ENCODE assay signal across 1 cellular context in genomic region chr17:82236142-82236971, GRCh38.
A peak's percentile ranks its signal among the peaks of the same experiment; 100 is the strongest.
TF ChIP-seq lines count a peak whose summit lies in the region.

No MANE protein-coding gene starts in this region.

TF ChIP-seq in HepG2, 621 proteins besides CTCF, POLR2A, EP300 and RAD21 (continued from another document and continues in another):
- TF ChIP-seq ZNF230 (CRISPR knock-in tag; IDR thresholded peaks at IDR 0.05) (peak; percentile 94), ZNF607 (CRISPR knock-in tag; IDR thresholded peaks at IDR 0.05; ENCODE audit: borderline replicate concordance) (peak; percentile 96), ZNF720 (CRISPR knock-in tag; IDR thresholded peaks at IDR 0.05) (no peak), ZNF484 (CRISPR knock-in tag; IDR thresholded peaks at IDR 0.05; ENCODE audit: borderline replicate concordance, low read depth) (no peak), RARG (CRISPR knock-in tag; IDR thresholded peaks at IDR 0.05; ENCODE audit: low read depth) (0 out of 2 replicates have a peak, but pooled peaks have one; percentile 79), RFX1 (IDR thresholded peaks at IDR 0.05) (no peak), RCOR2 (CRISPR knock-in tag; IDR thresholded peaks at IDR 0.05) (peak; percentile 86), SKI (IDR thresholded peaks at IDR 0.05; ENCODE audit: partially characterized antibody) (peak; percentile 90), HNRNPUL1 (IDR thresholded peaks at IDR 0.05; ENCODE audit: low read depth, low read length) (no peak; the same call in 1 of the 2 replicates), TOE1 (CRISPR knock-in tag; IDR thresholded peaks at IDR 0.05) (peak; percentile 85; the same call in 1 of the 2 replicates), AGO2 (optimal IDR thresholded peaks at IDR 0.05; ENCODE audit: low read depth, low read length) (peak; percentile 80), ATF1 (CRISPR knock-in tag; IDR thresholded peaks at IDR 0.05) (no peak), CREM (IDR thresholded peaks at IDR 0.05) (peak; percentile 39; the same call in 1 of the 2 replicates), CREM (CRISPR knock-in tag; IDR thresholded peaks at IDR 0.05) (no peak), MIXL1 (CRISPR knock-in tag; IDR thresholded peaks at IDR 0.05) (peak; percentile 83), NFE2L1 (CRISPR knock-in tag; IDR thresholded peaks at IDR 0.05; ENCODE audit: borderline replicate concordance) (peak; percentile 75; the same call in 1 of the 2 replicates), ZFP36L2 (CRISPR knock-in tag; IDR thresholded peaks at IDR 0.05) (no peak), ZNF44 (CRISPR knock-in tag; IDR thresholded peaks at IDR 0.05) (0 out of 2 replicates have a peak, but pooled peaks have one; percentile 10), ZNF737 (CRISPR knock-in tag; IDR thresholded peaks at IDR 0.05; ENCODE audit: borderline replicate concordance) (peak; percentile 98; the same call in 1 of the 2 replicates), RAD51 (IDR thresholded peaks at IDR 0.05; ENCODE audit: borderline replicate concordance) (no peak), ZNF598 (CRISPR knock-in tag; IDR thresholded peaks at IDR 0.05; ENCODE audit: borderline replicate concordance) (no peak; the same call in 1 of the 2 replicates), ZNF234 (CRISPR knock-in tag; conservative IDR thresholded peaks at IDR 0.05) (peak; percentile 94), ETV6 (CRISPR knock-in tag; conservative IDR thresholded peaks at IDR 0.05) (peak; percentile 86; the same call in 1 of the 2 replicates), AHDC1 (CRISPR knock-in tag; IDR thresholded peaks at IDR 0.05; ENCODE audit: borderline replicate concordance) (peak; percentile 32; the same call in 1 of the 2 replicates), NFIC (IDR thresholded peaks at IDR 0.05; ENCODE audit: low read length) (no peak), YY1 (IDR thresholded peaks at IDR 0.05; ENCODE audit: insufficient read depth, insufficient replicate concordance, low read depth, low read length) (peak; percentile 66), ZNF251 (CRISPR knock-in tag; IDR thresholded peaks at IDR 0.05) (peak; percentile 64; the same call in 1 of the 2 replicates), ZSCAN31 (CRISPR knock-in tag; IDR thresholded peaks at IDR 0.05; ENCODE audit: low read depth) (peak; percentile 99), ZNF879 (CRISPR knock-in tag; IDR thresholded peaks at IDR 0.05) (peak; percentile 98)
- TF ChIP-seq, protein P1, sequence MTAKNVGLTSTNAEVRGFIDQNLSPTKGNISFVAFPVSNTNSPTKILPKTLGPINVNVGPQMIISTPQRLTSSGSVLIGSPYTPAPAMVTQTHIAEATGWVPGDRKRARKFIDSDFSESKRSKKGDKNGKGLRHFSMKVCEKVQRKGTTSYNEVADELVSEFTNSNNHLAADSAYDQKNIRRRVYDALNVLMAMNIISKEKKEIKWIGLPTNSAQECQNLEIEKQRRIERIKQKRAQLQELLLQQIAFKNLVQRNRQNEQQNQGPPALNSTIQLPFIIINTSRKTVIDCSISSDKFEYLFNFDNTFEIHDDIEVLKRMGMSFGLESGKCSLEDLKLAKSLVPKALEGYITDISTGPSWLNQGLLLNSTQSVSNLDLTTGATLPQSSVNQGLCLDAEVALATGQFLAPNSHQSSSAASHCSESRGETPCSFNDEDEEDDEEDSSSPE (CRISPR knock-in tag; IDR thresholded peaks at IDR 0.05): peak; percentile 96
- TF ChIP-seq, protein P2, sequence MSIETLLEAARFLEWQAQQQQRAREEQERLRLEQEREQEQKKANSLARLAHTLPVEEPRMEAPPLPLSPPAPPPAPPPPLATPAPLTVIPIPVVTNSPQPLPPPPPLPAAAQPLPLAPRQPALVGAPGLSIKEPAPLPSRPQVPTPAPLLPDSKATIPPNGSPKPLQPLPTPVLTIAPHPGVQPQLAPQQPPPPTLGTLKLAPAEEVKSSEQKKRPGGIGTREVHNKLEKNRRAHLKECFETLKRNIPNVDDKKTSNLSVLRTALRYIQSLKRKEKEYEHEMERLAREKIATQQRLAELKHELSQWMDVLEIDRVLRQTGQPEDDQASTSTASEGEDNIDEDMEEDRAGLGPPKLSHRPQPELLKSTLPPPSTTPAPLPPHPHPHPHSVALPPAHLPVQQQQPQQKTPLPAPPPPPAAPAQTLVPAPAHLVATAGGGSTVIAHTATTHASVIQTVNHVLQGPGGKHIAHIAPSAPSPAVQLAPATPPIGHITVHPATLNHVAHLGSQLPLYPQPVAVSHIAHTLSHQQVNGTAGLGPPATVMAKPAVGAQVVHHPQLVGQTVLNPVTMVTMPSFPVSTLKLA (IDR thresholded peaks at IDR 0.05): peak; percentile 31; the same call in 1 of the 2 replicates
- TF ChIP-seq, protein P3, sequence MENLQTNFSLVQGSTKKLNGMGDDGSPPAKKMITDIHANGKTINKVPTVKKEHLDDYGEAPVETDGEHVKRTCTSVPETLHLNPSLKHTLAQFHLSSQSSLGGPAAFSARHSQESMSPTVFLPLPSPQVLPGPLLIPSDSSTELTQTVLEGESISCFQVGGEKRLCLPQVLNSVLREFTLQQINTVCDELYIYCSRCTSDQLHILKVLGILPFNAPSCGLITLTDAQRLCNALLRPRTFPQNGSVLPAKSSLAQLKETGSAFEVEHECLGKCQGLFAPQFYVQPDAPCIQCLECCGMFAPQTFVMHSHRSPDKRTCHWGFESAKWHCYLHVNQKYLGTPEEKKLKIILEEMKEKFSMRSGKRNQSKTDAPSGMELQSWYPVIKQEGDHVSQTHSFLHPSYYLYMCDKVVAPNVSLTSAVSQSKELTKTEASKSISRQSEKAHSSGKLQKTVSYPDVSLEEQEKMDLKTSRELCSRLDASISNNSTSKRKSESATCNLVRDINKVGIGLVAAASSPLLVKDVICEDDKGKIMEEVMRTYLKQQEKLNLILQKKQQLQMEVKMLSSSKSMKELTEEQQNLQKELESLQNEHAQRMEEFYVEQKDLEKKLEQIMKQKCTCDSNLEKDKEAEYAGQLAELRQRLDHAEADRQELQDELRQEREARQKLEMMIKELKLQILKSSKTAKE (CRISPR knock-in tag; IDR thresholded peaks at IDR 0.05; ENCODE audit: borderline replicate concordance): peak; percentile 67; the same call in 1 of the 2 replicates
- TF ChIP-seq, protein P4, sequence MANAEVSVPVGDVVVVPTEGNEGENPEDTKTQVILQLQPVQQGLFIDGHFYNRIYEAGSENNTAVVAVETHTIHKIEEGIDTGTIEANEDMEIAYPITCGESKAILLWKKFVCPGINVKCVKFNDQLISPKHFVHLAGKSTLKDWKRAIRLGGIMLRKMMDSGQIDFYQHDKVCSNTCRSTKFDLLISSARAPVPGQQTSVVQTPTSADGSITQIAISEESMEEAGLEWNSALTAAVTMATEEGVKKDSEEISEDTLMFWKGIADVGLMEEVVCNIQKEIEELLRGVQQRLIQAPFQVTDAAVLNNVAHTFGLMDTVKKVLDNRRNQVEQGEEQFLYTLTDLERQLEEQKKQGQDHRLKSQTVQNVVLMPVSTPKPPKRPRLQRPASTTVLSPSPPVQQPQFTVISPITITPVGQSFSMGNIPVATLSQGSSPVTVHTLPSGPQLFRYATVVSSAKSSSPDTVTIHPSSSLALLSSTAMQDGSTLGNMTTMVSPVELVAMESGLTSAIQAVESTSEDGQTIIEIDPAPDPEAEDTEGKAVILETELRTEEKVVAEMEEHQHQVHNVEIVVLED (CRISPR knock-in tag; IDR thresholded peaks at IDR 0.05; ENCODE audit: borderline replicate concordance): peak; percentile 50; the same call in 1 of the 2 replicates
- TF ChIP-seq, protein P5, sequence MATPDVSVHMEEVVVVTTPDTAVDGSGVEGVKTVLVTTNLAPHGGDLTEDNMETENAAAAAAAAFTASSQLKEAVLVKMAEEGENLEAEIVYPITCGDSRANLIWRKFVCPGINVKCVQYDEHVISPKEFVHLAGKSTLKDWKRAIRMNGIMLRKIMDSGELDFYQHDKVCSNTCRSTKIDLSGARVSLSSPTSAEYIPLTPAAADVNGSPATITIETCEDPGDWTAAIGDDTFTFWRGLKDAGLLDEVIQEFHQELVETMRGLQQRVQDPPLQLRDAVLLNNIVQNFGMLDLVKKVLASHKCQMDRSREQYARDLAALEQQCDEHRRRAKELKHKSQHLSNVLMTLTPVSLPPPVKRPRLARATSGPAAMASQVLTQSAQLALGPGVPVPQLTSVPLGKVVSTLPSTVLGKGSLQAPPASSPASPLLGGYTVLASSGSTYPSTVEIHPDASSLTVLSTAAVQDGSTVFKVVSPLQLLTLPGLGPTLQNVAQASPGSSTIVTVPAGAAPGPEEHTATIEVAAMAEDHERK (CRISPR knock-in tag; IDR thresholded peaks at IDR 0.05; ENCODE audit: low read depth): no peak
- TF ChIP-seq, protein P6, sequence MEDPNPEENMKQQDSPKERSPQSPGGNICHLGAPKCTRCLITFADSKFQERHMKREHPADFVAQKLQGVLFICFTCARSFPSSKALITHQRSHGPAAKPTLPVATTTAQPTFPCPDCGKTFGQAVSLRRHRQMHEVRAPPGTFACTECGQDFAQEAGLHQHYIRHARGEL (CRISPR knock-in tag; IDR thresholded peaks at IDR 0.05): no peak; the same call in 1 of the 2 replicates
- TF ChIP-seq, protein P7, sequence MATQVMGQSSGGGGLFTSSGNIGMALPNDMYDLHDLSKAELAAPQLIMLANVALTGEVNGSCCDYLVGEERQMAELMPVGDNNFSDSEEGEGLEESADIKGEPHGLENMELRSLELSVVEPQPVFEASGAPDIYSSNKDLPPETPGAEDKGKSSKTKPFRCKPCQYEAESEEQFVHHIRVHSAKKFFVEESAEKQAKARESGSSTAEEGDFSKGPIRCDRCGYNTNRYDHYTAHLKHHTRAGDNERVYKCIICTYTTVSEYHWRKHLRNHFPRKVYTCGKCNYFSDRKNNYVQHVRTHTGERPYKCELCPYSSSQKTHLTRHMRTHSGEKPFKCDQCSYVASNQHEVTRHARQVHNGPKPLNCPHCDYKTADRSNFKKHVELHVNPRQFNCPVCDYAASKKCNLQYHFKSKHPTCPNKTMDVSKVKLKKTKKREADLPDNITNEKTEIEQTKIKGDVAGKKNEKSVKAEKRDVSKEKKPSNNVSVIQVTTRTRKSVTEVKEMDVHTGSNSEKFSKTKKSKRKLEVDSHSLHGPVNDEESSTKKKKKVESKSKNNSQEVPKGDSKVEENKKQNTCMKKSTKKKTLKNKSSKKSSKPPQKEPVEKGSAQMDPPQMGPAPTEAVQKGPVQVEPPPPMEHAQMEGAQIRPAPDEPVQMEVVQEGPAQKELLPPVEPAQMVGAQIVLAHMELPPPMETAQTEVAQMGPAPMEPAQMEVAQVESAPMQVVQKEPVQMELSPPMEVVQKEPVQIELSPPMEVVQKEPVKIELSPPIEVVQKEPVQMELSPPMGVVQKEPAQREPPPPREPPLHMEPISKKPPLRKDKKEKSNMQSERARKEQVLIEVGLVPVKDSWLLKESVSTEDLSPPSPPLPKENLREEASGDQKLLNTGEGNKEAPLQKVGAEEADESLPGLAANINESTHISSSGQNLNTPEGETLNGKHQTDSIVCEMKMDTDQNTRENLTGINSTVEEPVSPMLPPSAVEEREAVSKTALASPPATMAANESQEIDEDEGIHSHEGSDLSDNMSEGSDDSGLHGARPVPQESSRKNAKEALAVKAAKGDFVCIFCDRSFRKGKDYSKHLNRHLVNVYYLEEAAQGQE (IDR thresholded peaks at IDR 0.05; ENCODE audit: borderline replicate concordance in 1 of 2, low read depth in 1 of 2, low read length in 2 of 2): peak in 1 of 2 experiments; percentile 32; a peak in 1 of 4 replicates
